ENCODE assay signal across 1 cellular context in the genomic region with DNA sequence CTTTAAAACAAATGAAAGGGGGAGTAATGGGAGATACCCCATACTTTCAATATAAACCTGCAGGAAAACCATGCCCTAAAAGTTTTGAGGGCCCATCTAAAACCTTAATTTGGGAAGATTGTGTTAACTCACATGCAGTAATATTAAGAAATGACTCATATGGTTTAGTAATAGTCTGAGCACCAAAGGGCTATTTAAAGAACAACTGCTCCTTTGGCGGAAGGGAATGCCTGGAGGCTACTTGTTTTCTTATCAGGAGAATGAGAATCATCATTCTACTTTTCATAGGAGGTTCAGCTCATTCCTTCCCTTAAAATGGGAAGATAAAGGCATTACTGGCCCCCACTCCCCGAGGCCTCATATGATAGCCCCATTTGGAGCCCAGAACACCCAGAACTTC.
TF ChIP-seq lines count a peak whose summit lies in the region.

No MANE protein-coding gene starts in this region.

TF ChIP-seq in HepG2, 621 proteins besides CTCF, POLR2A, EP300 and RAD21 (continued from another document):
- TF ChIP-seq ZNF841 (CRISPR knock-in tag; IDR thresholded peaks at IDR 0.05; ENCODE audit: borderline replicate concordance) (no peak), TCF7L2 (IDR thresholded peaks at IDR 0.05; ENCODE audit: low read depth, low read length) (no peak), ZNF3 (CRISPR knock-in tag; IDR thresholded peaks at IDR 0.05) (no peak), TAF1 (CRISPR knock-in tag; IDR thresholded peaks at IDR 0.05) (no peak), TSC22D2 (CRISPR knock-in tag; IDR thresholded peaks at IDR 0.05; ENCODE audit: borderline replicate concordance) (no peak), HES4 (CRISPR knock-in tag; IDR thresholded peaks at IDR 0.05; ENCODE audit: borderline replicate concordance) (no peak), MYC (CRISPR knock-in tag; IDR thresholded peaks at IDR 0.05; ENCODE audit: borderline replicate concordance) (no peak), MAF1 (CRISPR knock-in tag; IDR thresholded peaks at IDR 0.05; ENCODE audit: borderline replicate concordance) (no peak), ZNF713 (CRISPR knock-in tag; IDR thresholded peaks at IDR 0.05) (no peak), JUNB (CRISPR knock-in tag; IDR thresholded peaks at IDR 0.05; ENCODE audit: borderline replicate concordance) (no peak), XRCC5 (optimal IDR thresholded peaks at IDR 0.05; ENCODE audit: low read length) (no peak)
- TF ChIP-seq, protein P1, sequence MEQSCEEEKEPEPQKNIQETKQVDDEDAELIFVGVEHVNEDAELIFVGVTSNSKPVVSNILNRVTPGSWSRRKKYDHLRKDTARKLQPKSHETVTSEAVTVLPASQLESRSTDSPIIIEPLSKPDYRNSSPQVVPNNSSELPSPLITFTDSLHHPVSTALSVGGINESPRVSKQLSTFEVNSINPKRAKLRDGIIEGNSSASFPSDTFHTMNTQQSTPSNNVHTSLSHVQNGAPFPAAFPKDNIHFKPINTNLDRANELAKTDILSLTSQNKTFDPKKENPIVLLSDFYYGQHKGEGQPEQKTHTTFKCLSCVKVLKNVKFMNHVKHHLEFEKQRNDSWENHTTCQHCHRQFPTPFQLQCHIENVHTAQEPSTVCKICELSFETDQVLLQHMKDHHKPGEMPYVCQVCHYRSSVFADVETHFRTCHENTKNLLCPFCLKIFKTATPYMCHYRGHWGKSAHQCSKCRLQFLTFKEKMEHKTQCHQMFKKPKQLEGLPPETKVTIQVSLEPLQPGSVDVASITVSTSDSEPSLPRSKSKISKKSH (CRISPR knock-in tag; IDR thresholded peaks at IDR 0.05; ENCODE audit: borderline replicate concordance) = no peak
- TF ChIP-seq, protein P2, sequence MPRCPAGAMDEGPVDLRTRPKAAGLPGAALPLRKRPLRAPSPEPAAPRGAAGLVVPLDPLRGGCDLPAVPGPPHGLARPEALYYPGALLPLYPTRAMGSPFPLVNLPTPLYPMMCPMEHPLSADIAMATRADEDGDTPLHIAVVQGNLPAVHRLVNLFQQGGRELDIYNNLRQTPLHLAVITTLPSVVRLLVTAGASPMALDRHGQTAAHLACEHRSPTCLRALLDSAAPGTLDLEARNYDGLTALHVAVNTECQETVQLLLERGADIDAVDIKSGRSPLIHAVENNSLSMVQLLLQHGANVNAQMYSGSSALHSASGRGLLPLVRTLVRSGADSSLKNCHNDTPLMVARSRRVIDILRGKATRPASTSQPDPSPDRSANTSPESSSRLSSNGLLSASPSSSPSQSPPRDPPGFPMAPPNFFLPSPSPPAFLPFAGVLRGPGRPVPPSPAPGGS (CRISPR knock-in tag; IDR thresholded peaks at IDR 0.05) = no peak
- TF ChIP-seq, protein P3, sequence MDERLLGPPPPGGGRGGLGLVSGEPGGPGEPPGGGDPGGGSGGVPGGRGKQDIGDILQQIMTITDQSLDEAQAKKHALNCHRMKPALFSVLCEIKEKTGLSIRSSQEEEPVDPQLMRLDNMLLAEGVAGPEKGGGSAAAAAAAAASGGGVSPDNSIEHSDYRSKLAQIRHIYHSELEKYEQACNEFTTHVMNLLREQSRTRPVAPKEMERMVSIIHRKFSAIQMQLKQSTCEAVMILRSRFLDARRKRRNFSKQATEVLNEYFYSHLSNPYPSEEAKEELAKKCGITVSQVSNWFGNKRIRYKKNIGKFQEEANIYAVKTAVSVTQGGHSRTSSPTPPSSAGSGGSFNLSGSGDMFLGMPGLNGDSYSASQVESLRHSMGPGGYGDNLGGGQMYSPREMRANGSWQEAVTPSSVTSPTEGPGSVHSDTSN (CRISPR knock-in tag; IDR thresholded peaks at IDR 0.05) = no peak
